ENCODE assay signal across 10 cellular contexts in genomic region chr3:7309707-7310106, GRCh38.
DNase-seq lines count a peak whose midpoint lies in the region; ATAC-seq and TF ChIP-seq lines count a peak whose summit lies in the region.
"Had no signal": no experiment of that assay in that cellular context is flagged by ENCODE, and none has a peak within 500 bp of the region (broad histone marks: within the 10 kb centered on the region; RNA-seq: fewer than 3 reads in every experiment).

No MANE protein-coding gene starts in this region.

- no peak overlapping the region for H3K27ac Mint-ChIP-seq in activated naive CD4-positive, alpha-beta T cell treated with anti-CD3 and anti-CD28 coated beads, Interleukin-2, amount 50 U/mL, for 72 hours

- peak overlapping the region; percentile 12 for H3K4me2 ChIP-seq in hepatocyte

- H3K79me2 ChIP-seq in hepatocyte = no peaks in the 10 kb centered on the region

- no peak overlapping the region for H3K4me3 ChIP-seq in BJ (ENCODE audit: low read depth, low read length)
- H3K4me3 ChIP-seq in breast epithelium = peak overlapping the region in 1 of 3 donors; percentile 4
- no peak overlapping the region for H3K4me3 ChIP-seq in hepatocyte

- H3K36me3 ChIP-seq in BJ (ENCODE audit: control insufficient read depth, insufficient read depth, low read length) (no peaks in the 10 kb centered on the region), breast epithelium (no peaks in the 10 kb centered on the region), hepatocyte (replicated peaks; ENCODE audit: insufficient read depth, low read depth) (no peaks in the 10 kb centered on the region)

- H3K9me2 ChIP-seq in hepatocyte (replicated peaks; ENCODE audit: insufficient read depth) = no peaks in the 10 kb centered on the region

- H3K27ac ChIP-seq in breast epithelium (peak overlapping the region; percentile 59 to 79), hepatocyte (no peak overlapping the region)

- WGBS in hepatocyte (ENCODE audit: low lambda C conversion rate, missing lambda C conversion rate) = 46% methylated on average over 3 of the region's 3 CpGs

- intact Hi-C loops in breast epithelium (cut with DNase I; ENCODE audit: low total_unique reads) = no loop called here

- H3K27me3 ChIP-seq in BJ (ENCODE audit: control insufficient read depth, insufficient read depth, low read length) (no peaks in the 10 kb centered on the region), breast epithelium (no peaks in the 10 kb centered on the region), hepatocyte (no peaks in the 10 kb centered on the region)

- CTCF ChIA-PET in BJ (lab: Yijun Ruan, JAX) = no interaction called here

- H4K20me1 ChIP-seq in hepatocyte (ENCODE audit: insufficient read depth, poor library complexity, severe bottlenecking) = no peaks in the 10 kb centered on the region

- H3K9me3 Mint-ChIP-seq in activated naive CD4-positive, alpha-beta T cell treated with anti-CD3 and anti-CD28 coated beads, Interleukin-2, amount 50 U/mL, for 72 hours = peaks cover 4% of the 10 kb centered on the region in 2 donors

- TF ChIP-seq POLR2A in breast epithelium (IDR thresholded peaks at IDR 0.05) = no peak

- H3K4me1 ChIP-seq in breast epithelium (peaks cover 0 to 4% of the 10 kb centered on the region in 2 donors), hepatocyte (ENCODE audit: insufficient read depth) (no peaks in the 10 kb centered on the region)

- TF ChIP-seq CTCF in BJ (IDR thresholded peaks at IDR 0.05; ENCODE audit: insufficient read depth, low read depth, low read length) (no peak), breast epithelium (IDR thresholded peaks at IDR 0.05) (no peak), hepatocyte (IDR thresholded peaks at IDR 0.05; ENCODE audit: poor library complexity) (no peak)

- H3K36me3 Mint-ChIP-seq in activated naive CD4-positive, alpha-beta T cell treated with anti-CD3 and anti-CD28 coated beads, Interleukin-2, amount 50 U/mL, for 72 hours = no peaks in the 10 kb centered on the region

- DNase-seq in BJ (ENCODE audit: low read depth) (peak; percentile 0), breast epithelium (ENCODE audit: low spot score in 2 of 2) (peak in 1 of 2 donors; percentile 82), hepatocyte (ENCODE audit: low spot score) (peak; percentile 14), pons (ENCODE audit: low spot score) (peak; percentile 52), retina (no peak)
- no peak for DNase-seq in effector CD4-positive, alpha-beta T cell
- no peak for DNase-seq in stimulated activated CD4-positive, alpha-beta T cell treated with anti-CD3 and anti-CD28 coated beads, Interleukin-2, amount 100 ng/mL, for 24 hours
- DNase-seq in activated naive CD4-positive, alpha-beta T cell treated with anti-CD3 and anti-CD28 coated beads, Interleukin-2, amount 50 U/mL, for 72 hours (ENCODE audit: low spot score in 2 of 2) = no peak
- DNase-seq: glutamatergic neuron, NCI-H2107 had no signal

- POLR2A ChIA-PET in BJ (lab: Charles Lee) = no interaction called here

- ATAC-seq in activated naive CD4-positive, alpha-beta T cell treated with anti-CD3 and anti-CD28 coated beads, Interleukin-2, amount 50 U/mL, for 72 hours = no peak

- no peak overlapping the region for H2AFZ ChIP-seq in hepatocyte

- no peaks in the 10 kb centered on the region for H3K9me3 ChIP-seq in breast epithelium
- no peaks in the 10 kb centered on the region for H3K9me3 ChIP-seq in hepatocyte (ENCODE audit: low read depth)

Comparison
In these comparisons a context has a peak if more than half of its experiments do, and no peak if none do; other contexts are left out.
1. DNase-seq: peak in BJ (single experiment), hepatocyte (single experiment) and pons (single experiment); none in effector CD4-positive, alpha-beta T cell (single experiment), retina (single experiment), stimulated activated CD4-positive, alpha-beta T cell treated with anti-CD3 and anti-CD28 coated beads, Interleukin-2, amount 100 ng/mL, for 24 hours (0 of 2) and activated naive CD4-positive, alpha-beta T cell treated with anti-CD3 and anti-CD28 coated beads, Interleukin-2, amount 50 U/mL, for 72 hours (0 of 2).